1 cellular context compared by ENCODE assay signal in the genomic region with DNA sequence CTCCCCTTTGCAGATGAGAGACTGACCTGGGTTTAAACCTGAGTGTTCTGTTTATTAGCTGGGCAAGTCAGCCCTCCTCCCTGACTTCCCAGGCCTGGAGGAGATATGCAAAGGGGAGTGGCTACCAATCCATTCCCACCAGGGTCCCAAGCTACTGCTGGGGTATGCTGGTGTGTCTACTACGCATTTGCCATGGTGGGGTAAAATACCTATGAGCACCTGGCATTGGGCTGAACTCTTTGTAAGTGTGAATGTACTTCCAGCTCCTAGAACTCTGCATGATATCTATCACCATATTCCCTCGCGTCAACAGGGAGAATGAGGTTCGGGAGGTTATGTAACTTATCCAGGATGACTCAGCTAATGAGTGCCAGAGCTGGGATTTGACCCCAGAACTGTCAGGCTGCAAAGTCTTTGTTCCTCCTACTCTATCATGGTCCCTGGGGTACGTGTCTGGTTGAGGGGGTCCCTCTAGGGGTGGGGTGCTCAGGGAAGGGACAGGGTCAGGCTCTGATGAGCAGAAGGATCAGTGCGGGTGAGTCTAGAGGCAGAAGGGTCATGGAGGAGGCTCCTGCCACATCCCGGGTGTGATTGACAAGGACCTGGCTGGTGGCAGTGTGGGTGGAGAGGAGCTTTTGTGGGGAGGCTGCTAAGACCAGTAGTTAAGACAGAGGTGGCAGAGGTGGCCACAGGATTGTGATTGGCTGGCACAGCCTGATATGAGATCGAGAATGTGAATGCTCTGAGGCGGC.
TF ChIP-seq lines count a peak whose summit lies in the region.

No MANE protein-coding gene starts in this region.

TF ChIP-seq in GM23338, 12 proteins besides CTCF, POLR2A, EP300 and RAD21:
- TF ChIP-seq EZH2phosphoT487 (IDR thresholded peaks at IDR 0.05; ENCODE audit: unreplicated experiment) = no peak
- TF ChIP-seq JUNB (IDR thresholded peaks at IDR 0.05; ENCODE audit: unreplicated experiment) = no peak
- no peak for TF ChIP-seq POLR2AphosphoS5 (IDR thresholded peaks at IDR 0.05; ENCODE audit: low read depth)
- no peak for TF ChIP-seq NANOG (IDR thresholded peaks at IDR 0.05; ENCODE audit: borderline replicate concordance)
- TF ChIP-seq REST (IDR thresholded peaks at IDR 0.05; ENCODE audit: unreplicated experiment) = no peak
- no peak for TF ChIP-seq STAT1 (IDR thresholded peaks at IDR 0.05; ENCODE audit: unreplicated experiment)
- TF ChIP-seq, protein P1, sequence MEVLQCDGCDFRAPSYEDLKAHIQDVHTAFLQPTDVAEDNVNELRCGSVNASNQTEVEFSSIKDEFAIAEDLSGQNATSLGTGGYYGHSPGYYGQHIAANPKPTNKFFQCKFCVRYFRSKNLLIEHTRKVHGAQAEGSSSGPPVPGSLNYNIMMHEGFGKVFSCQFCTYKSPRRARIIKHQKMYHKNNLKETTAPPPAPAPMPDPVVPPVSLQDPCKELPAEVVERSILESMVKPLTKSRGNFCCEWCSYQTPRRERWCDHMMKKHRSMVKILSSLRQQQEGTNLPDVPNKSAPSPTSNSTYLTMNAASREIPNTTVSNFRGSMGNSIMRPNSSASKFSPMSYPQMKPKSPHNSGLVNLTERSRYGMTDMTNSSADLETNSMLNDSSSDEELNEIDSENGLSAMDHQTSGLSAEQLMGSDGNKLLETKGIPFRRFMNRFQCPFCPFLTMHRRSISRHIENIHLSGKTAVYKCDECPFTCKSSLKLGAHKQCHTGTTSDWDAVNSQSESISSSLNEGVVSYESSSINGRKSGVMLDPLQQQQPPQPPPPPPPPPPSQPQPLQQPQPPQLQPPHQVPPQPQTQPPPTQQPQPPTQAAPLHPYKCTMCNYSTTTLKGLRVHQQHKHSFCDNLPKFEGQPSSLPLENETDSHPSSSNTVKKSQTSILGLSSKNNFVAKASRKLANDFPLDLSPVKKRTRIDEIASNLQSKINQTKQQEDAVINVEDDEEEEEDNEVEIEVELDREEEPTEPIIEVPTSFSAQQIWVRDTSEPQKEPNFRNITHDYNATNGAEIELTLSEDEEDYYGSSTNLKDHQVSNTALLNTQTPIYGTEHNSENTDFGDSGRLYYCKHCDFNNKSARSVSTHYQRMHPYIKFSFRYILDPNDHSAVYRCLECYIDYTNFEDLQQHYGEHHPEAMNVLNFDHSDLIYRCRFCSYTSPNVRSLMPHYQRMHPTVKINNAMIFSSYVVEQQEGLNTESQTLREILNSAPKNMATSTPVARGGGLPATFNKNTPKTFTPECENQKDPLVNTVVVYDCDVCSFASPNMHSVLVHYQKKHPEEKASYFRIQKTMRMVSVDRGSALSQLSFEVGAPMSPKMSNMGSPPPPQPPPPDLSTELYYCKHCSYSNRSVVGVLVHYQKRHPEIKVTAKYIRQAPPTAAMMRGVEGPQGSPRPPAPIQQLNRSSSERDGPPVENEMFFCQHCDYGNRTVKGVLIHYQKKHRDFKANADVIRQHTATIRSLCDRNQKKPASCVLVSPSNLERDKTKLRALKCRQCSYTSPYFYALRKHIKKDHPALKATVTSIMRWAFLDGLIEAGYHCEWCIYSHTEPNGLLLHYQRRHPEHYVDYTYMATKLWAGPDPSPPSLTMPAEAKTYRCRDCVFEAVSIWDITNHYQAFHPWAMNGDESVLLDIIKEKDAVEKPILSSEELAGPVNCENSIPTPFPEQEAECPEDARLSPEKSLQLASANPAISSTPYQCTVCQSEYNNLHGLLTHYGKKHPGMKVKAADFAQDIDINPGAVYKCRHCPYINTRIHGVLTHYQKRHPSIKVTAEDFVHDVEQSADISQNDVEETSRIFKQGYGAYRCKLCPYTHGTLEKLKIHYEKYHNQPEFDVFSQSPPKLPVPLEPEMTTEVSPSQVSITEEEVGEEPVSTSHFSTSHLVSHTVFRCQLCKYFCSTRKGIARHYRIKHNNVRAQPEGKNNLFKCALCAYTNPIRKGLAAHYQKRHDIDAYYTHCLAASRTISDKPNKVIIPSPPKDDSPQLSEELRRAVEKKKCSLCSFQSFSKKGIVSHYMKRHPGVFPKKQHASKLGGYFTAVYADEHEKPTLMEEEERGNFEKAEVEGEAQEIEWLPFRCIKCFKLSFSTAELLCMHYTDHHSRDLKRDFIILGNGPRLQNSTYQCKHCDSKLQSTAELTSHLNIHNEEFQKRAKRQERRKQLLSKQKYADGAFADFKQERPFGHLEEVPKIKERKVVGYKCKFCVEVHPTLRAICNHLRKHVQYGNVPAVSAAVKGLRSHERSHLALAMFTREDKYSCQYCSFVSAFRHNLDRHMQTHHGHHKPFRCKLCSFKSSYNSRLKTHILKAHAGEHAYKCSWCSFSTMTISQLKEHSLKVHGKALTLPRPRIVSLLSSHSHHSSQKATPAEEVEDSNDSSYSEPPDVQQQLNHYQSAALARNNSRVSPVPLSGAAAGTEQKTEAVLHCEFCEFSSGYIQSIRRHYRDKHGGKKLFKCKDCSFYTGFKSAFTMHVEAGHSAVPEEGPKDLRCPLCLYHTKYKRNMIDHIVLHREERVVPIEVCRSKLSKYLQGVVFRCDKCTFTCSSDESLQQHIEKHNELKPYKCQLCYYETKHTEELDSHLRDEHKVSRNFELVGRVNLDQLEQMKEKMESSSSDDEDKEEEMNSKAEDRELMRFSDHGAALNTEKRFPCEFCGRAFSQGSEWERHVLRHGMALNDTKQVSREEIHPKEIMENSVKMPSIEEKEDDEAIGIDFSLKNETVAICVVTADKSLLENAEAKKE (CRISPR knock-in tag; IDR thresholded peaks at IDR 0.05) = no peak
- TF ChIP-seq EZH2 (IDR thresholded peaks at IDR 0.05; ENCODE audit: low read depth, unreplicated experiment) = no peak
- no peak for TF ChIP-seq ETS1 (IDR thresholded peaks at IDR 0.05)
- TF ChIP-seq ZNF331 (CRISPR knock-in tag; IDR thresholded peaks at IDR 0.05; ENCODE audit: low read depth) = no peak
- no peak for TF ChIP-seq ZNF114 (CRISPR knock-in tag; IDR thresholded peaks at IDR 0.05)
- TF ChIP-seq CREB1 (CRISPR knock-in tag; IDR thresholded peaks at IDR 0.05; ENCODE audit: low read depth) = no peak
TF ChIP-seq in GM23338: peak in this region for 0.
